ENCODE assay signal across 13 cellular contexts in genomic region chr7:65475040-65475726, GRCh38.
DNase-seq lines count a peak whose midpoint lies in the region; ATAC-seq and TF ChIP-seq lines count a peak whose summit lies in the region.
"Had no signal": no experiment of that assay in that cellular context is flagged by ENCODE, and none has a peak within 500 bp of the region (broad histone marks: within the 10 kb centered on the region; RNA-seq: fewer than 3 reads in every experiment).

No MANE protein-coding gene starts in this region.

- H3K27me3 ChIP-seq in DND-41 (ENCODE audit: insufficient read depth, low read length, poor library complexity), result no peaks in the 10 kb centered on the region
- peaks cover 0 to 10% (median 0%) of the 10 kb centered on the region in 4 donors for H3K27me3 ChIP-seq in esophagus muscularis mucosa
- no peaks in the 10 kb centered on the region for H3K27me3 ChIP-seq in thyroid gland

- H3K27ac Mint-ChIP-seq in central memory CD8-positive, alpha-beta T cell (ENCODE audit: low read depth), result peak overlapping the region; percentile 97
- H3K27ac Mint-ChIP-seq: HFFc6 had no signal

- H3K4me3 Mint-ChIP-seq in central memory CD8-positive, alpha-beta T cell, result peak overlapping the region; percentile 76
- H3K4me3 Mint-ChIP-seq: HFFc6 had no signal

- no peak for TF ChIP-seq EP300 in esophagus muscularis mucosa (IDR thresholded peaks at IDR 0.05)

- peak overlapping the region; percentile 47; the same call in 1 of the 2 replicates for H3K9ac ChIP-seq in DND-41 (ENCODE audit: low read depth, low read length)

- TF ChIP-seq POLR2A in esophagus muscularis mucosa (IDR thresholded peaks at IDR 0.05; ENCODE audit: low read depth) (no peak), thyroid gland (IDR thresholded peaks at IDR 0.05) (no peak)

- WGBS in esophagus muscularis mucosa, result 84% methylated on average over 4 of the region's 4 CpGs
- WGBS in thyroid gland, 2 donors, result 91 to 95% methylated on average over 4 of the region's 4 CpGs

- H3K9me3 Mint-ChIP-seq in central memory CD8-positive, alpha-beta T cell, result peaks cover 20% of the 10 kb centered on the region

- H3K27ac ChIP-seq in DND-41 (ENCODE audit: low read length) (peak overlapping the region; percentile 90), esophagus muscularis mucosa (replicated peaks in 1 of 4) (no peak overlapping the region), thyroid gland (no peak overlapping the region)

- intact Hi-C loops in esophagus muscularis mucosa (cut with DNase I) (no loop called here), thyroid gland (cut with DNase I) (no loop called here)

- H3K4me1 Mint-ChIP-seq in central memory CD8-positive, alpha-beta T cell, result peaks cover 53% of the 10 kb centered on the region

- H3K4me1 ChIP-seq in DND-41 (ENCODE audit: insufficient read depth, low read length) (peaks cover 48% of the 10 kb centered on the region), esophagus muscularis mucosa (no peaks in the 10 kb centered on the region), thyroid gland (no peaks in the 10 kb centered on the region)

- no peaks in the 10 kb centered on the region for H3K79me2 ChIP-seq in DND-41 (ENCODE audit: insufficient read depth, low read length)

- H3K27me3 Mint-ChIP-seq in central memory CD8-positive, alpha-beta T cell, result no peaks in the 10 kb centered on the region

- TF ChIP-seq CTCF in DND-41 (IDR thresholded peaks at IDR 0.05; ENCODE audit: borderline replicate concordance, extremely low read depth, low read length, poor library complexity, severe bottlenecking) (no peak), esophagus muscularis mucosa (IDR thresholded peaks at IDR 0.05) (no peak), thyroid gland (IDR thresholded peaks at IDR 0.05) (no peak)

- H3K9me3 ChIP-seq in DND-41 (ENCODE audit: insufficient read depth, low read length, severe bottlenecking), result peaks cover 32% of the 10 kb centered on the region
- H3K9me3 ChIP-seq in esophagus muscularis mucosa, result peaks cover 0 to 3% (median under 1%) of the 10 kb centered on the region in 4 donors
- no peaks in the 10 kb centered on the region for H3K9me3 ChIP-seq in thyroid gland

- ATAC-seq in DND-41 (ENCODE audit: insufficient read depth, low read depth) (peak; percentile 1; the same call in 1 of the 3 replicates), GM19395 (IDR thresholded peaks at IDR 0.05; ENCODE audit: unreplicated experiment) (peak; percentile 34), HG03280 (IDR thresholded peaks at IDR 0.05; ENCODE audit: unreplicated experiment) (peak; percentile 20), GM18520 (IDR thresholded peaks at IDR 0.05; ENCODE audit: unreplicated experiment) (no peak)
- ATAC-seq in central memory CD8-positive, alpha-beta T cell (replicated peaks; ENCODE audit: extremely low read depth, poor library complexity, severe bottlenecking), result peak; percentile 43

- H3K4me3 ChIP-seq in DND-41 (ENCODE audit: low read depth in 1 of 2, low read length in 2 of 2) (no peak overlapping the region; a peak in 1 of 4 replicates), esophagus muscularis mucosa (no peak overlapping the region), thyroid gland (replicated peaks in 1 of 3) (no peak overlapping the region)

- H3K4me2 ChIP-seq in DND-41 (ENCODE audit: insufficient read depth, low read length), result no peak overlapping the region; the same call in 1 of the 2 replicates

- H3K36me3 ChIP-seq in DND-41 (ENCODE audit: insufficient read depth, low read length), result peaks cover 16% of the 10 kb centered on the region
- H3K36me3 ChIP-seq in esophagus muscularis mucosa, result no peaks in the 10 kb centered on the region
- H3K36me3 ChIP-seq in thyroid gland, result no peaks in the 10 kb centered on the region

- peaks cover 6% of the 10 kb centered on the region for H3K36me3 Mint-ChIP-seq in central memory CD8-positive, alpha-beta T cell (ENCODE audit: insufficient read depth)

- DNase-seq in DND-41, result no peak
- no peak for DNase-seq in central memory CD8-positive, alpha-beta T cell (ENCODE audit: low spot score in 2 of 2)
- no peak for DNase-seq in NCI-H1048 (lab: John Stamatoyannopoulos, UW)
- no peak for DNase-seq in esophagus muscularis mucosa (ENCODE audit: extremely low spot score)
- DNase-seq in thyroid gland, result no peak
- DNase-seq: activated naive CD4-positive, alpha-beta T cell; HFFc6; retina; Right ventricle myocardium superior; stimulated activated CD4-positive, alpha-beta T cell treated with anti-CD3 and anti-CD28 coated beads, Interleukin-4, amount 100 ng/mL, for 4 hours had no signal

- H2AFZ ChIP-seq in DND-41 (ENCODE audit: low read depth, low read length), result peak overlapping the region; percentile 63

- H4K20me1 ChIP-seq in DND-41 (ENCODE audit: insufficient read depth, low read length), result no peaks in the 10 kb centered on the region
